ENCODE assay signal across 24 cellular contexts in the genomic region with DNA sequence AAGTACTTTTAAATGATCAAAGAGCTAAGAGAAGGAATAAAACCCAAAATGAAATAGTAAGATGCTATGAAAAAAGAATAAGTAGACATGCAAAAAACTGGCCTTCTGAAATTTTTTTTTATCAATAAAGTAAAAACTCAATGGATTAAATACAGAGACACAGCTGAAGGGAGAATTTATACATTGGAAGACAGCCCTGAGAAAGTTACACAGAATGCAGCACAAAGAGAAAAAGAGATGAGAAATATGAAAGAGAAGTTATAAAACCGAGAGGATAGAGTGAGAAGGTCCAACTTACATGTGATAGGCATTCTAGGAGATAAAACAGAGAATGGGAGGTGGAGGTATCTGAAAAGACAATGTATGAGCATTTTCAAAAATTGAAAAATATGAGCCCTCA.
"Had no signal": no experiment of that assay in that cellular context is flagged by ENCODE, and none has a peak within 500 bp of the region (broad histone marks: within the 10 kb centered on the region; RNA-seq: fewer than 3 reads in every experiment).

No MANE protein-coding gene starts in this region.

- H2AFZ ChIP-seq: neural progenitor cell had no signal

- H3K36me3 ChIP-seq: neural progenitor cell, pancreas had no signal

- DNase-seq: effector memory CD4-positive, alpha-beta T cell; gastrocnemius medialis; heart right ventricle; hypothalamus; islet precursor cell; left lung; lower lobe of right lung; occipital lobe; pancreas; right cardiac atrium; stimulated activated CD4-positive, alpha-beta T cell treated with anti-CD3 and anti-CD28 coated beads, Interleukin-2, amount 100 ng/mL, for 48 hours; stimulated activated naive CD8-positive, alpha-beta T cell treated with anti-CD3 and anti-CD28 coated beads, Interleukin-15, Interleukin-2, amounts not matched to agents 100 U/mL and 50 U/mL, for 24 hours; thyroid gland had no signal

- H3K27me3 Mint-ChIP-seq: memory B cell; natural killer cell treated with Interleukin-12 subunit alpha and Interleukin-12 subunit beta and Interleukin-15 and Interleukin-18, amount 100 ng/mL, for 72 hours; progenitor cell of endocrine pancreas; type B pancreatic cell had no signal

- H3K9me3 ChIP-seq: pancreas, suprapubic skin, thyroid gland had no signal

- H3K4me3 ChIP-seq: esophagus muscularis mucosa, gastrocnemius medialis, heart right ventricle, left lung, lower lobe of right lung, neural progenitor cell, pancreas, smooth muscle cell, suprapubic skin, thyroid gland had no signal

- ATAC-seq: gastrocnemius medialis; heart right ventricle; left lung; lower lobe of right lung; natural killer cell treated with Interleukin-12 subunit alpha and Interleukin-12 subunit beta and Interleukin-15 and Interleukin-18, amount 100 ng/mL, for 72 hours; pancreas; right cardiac atrium; stimulated activated effector memory CD8-positive, alpha-beta T cell treated with anti-CD3 and anti-CD28 coated beads, Interleukin-12 subunit alpha, Interleukin-12 subunit beta, amount 100 ng/mL, for 72 hours; stimulated activated naive CD8-positive, alpha-beta T cell treated with anti-CD3 and anti-CD28 coated beads, Interleukin-15, Interleukin-2, amounts not matched to agents 100 U/mL and 50 U/mL, for 24 hours had no signal

- H3K4me1 ChIP-seq: neural progenitor cell had no signal

- H3K4me3 Mint-ChIP-seq: memory B cell; mesothelial cell of epicardium; natural killer cell treated with Interleukin-12 subunit alpha and Interleukin-12 subunit beta and Interleukin-15 and Interleukin-18, amount 100 ng/mL, for 72 hours; neural progenitor cell; stimulated activated effector memory CD8-positive, alpha-beta T cell treated with anti-CD3 and anti-CD28 coated beads, Interleukin-12 subunit alpha, Interleukin-12 subunit beta, amount 100 ng/mL, for 72 hours; type B pancreatic cell had no signal

- H3K9ac ChIP-seq: neural progenitor cell had no signal

- H3K4me2 ChIP-seq: neural progenitor cell, smooth muscle cell had no signal

- H3K27ac Mint-ChIP-seq: memory B cell; mesothelial cell of epicardium; neural progenitor cell; progenitor cell of endocrine pancreas; stimulated activated effector memory CD8-positive, alpha-beta T cell treated with anti-CD3 and anti-CD28 coated beads, Interleukin-12 subunit alpha, Interleukin-12 subunit beta, amount 100 ng/mL, for 72 hours; type B pancreatic cell had no signal

- H3K27me3 ChIP-seq: esophagus muscularis mucosa, gastrocnemius medialis, heart right ventricle, left lung, neural progenitor cell, pancreas, suprapubic skin, thyroid gland had no signal

- H3K27ac ChIP-seq: epithelial cell of prostate, esophagus muscularis mucosa, gastrocnemius medialis, heart right ventricle, left lung, lower lobe of right lung, neural progenitor cell, pancreas, suprapubic skin, thyroid gland had no signal
